ENCODE assay signal across 13 cellular contexts in the genomic region with DNA sequence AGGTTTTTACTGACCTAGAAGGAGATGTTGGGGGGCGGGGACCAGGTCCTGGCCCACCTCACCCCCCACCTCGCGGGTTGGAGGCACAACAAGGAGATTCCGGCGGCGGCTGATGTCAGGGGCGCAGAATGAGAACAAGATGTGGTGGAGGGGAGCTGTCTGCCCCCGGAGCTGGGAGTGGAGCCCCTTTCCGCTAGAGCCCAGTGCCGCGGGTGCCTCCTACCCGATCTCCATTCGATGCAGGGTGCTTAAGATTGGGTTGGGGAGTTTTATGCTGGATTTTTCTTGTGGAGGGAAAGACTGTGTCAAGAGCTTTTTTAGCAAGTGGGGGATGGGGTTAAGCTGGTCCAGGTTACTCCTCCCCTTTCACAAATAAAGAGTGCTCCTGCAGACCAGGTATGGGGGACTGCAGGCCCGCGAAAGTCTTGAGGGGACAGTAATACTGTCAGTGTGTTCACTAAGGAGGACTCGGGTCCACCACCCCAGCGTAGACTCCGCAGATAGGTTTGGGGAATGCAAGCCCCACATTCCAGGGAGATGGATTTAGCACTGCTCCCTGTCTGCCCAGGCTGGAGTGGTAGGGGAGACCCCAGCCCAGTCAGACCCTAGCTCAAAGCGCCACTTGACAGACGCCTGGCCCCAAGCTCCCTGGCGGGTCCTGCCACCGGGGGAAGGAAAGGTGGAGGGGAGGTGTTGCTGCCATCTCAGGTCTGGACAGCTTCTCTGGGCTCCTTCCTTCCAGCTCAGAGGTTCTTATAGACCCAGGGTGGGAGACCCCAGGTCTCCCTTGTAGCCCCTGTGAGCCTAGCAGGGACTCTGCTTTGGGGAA. TPM values are rescaled to one million over a fixed set of nuclear protein-coding genes. Genes with fewer than 3 reads are reported as not detected.
A peak's percentile ranks its signal among the peaks of the same experiment; 100 is the strongest.
DNase-seq lines count a peak whose midpoint lies in the region; ATAC-seq, FAIRE-seq and TF ChIP-seq lines count a peak whose summit lies in the region.
"Had no signal": no experiment of that assay in that cellular context is flagged by ENCODE, and none has a peak within 500 bp of the region (broad histone marks: within the 10 kb centered on the region; RNA-seq: fewer than 3 reads in every experiment).

No MANE protein-coding gene starts in this region.

- H3K4me3 ChIP-seq in HepG2 (replicated peaks in 1 of 3; ENCODE audit: insufficient read depth in 1 of 3, low read depth in 2 of 3, low read length in 3 of 3) = no peak overlapping the region
- H3K4me3 ChIP-seq in right lobe of liver = no peak overlapping the region
- peak overlapping the region; percentile 38 for H3K4me3 ChIP-seq in iPS-18c (ENCODE audit: insufficient read depth, low read depth, low read length)
- peak overlapping the region in 1 of 4 donors; percentile 54 for H3K4me3 ChIP-seq in esophagus squamous epithelium
- H3K4me3 ChIP-seq: colonic mucosa had no signal

- ATAC-seq in HepG2 (no peak), right lobe of liver (no peak), GM18517 (IDR thresholded peaks at IDR 0.05; ENCODE audit: unreplicated experiment) (no peak)

- TF ChIP-seq RAD21 in HepG2 (CRISPR knock-in tag; IDR thresholded peaks at IDR 0.05) = no peak

- TF ChIP-seq POLR2A in HepG2 (IDR thresholded peaks at IDR 0.05; ENCODE audit: insufficient read depth in 1 of 2, low read depth in 2 of 2, low read length in 2 of 2) (no peak), right lobe of liver (IDR thresholded peaks at IDR 0.05) (no peak), GM12891 (IDR thresholded peaks at IDR 0.05; ENCODE audit: low read depth, low read length) (no peak), esophagus squamous epithelium (IDR thresholded peaks at IDR 0.05) (no peak)

- WGBS in HepG2 (ENCODE audit: low lambda C conversion rate) = 7% methylated on average over 15 of the region's 22 CpGs
- WGBS in right lobe of liver (ENCODE audit: insufficient coverage, low coverage, low lambda C conversion rate, missing lambda C conversion rate) = 9% methylated on average over 9 of the region's 22 CpGs
- WGBS in esophagus squamous epithelium, 2 donors = 34 to 35% methylated on average over 9 to 17 of the region's 22 CpGs

- BruUV-seq in HepG2 (replicated peaks; lab: Mats Ljungman, UMichigan) = no TSS peak

- H3K36me3 ChIP-seq in HepG2 (replicated peaks in 1 of 2; ENCODE audit: control insufficient read depth in 1 of 2, insufficient read depth in 2 of 2, low read length in 2 of 2) (no peaks in the 10 kb centered on the region), right lobe of liver (no peaks in the 10 kb centered on the region), esophagus squamous epithelium (no peaks in the 10 kb centered on the region)
- H3K36me3 ChIP-seq: colonic mucosa, upper lobe of left lung had no signal

- H3K27ac ChIP-seq in HepG2 (ENCODE audit: extremely low read length, insufficient read depth, low read length) = no peak overlapping the region
- no peak overlapping the region for H3K27ac ChIP-seq in right lobe of liver
- no peak overlapping the region for H3K27ac ChIP-seq in esophagus squamous epithelium
- H3K27ac ChIP-seq: colonic mucosa, upper lobe of left lung had no signal

- no peak overlapping the region for H3K4me2 ChIP-seq in HepG2 (ENCODE audit: low read depth, low read length)

- no peak for DNase-seq in HepG2 (ENCODE audit: low spot score)
- DNase-seq in right lobe of liver = no peak
- peak; percentile 62 for DNase-seq in activated CD8-positive, alpha-beta memory T cell treated with anti-CD3 and anti-CD28 coated beads, Interleukin-2, amount 50 U/mL, for 48 hours
- DNase-seq in GM12891 (ENCODE audit: insufficient read length, low spot score) = no peak
- no peak for DNase-seq in esophagus squamous epithelium (lab: John Stamatoyannopoulos, UW)
- no peak for DNase-seq in stimulated activated CD4-positive, alpha-beta T cell treated with anti-CD3 and anti-CD28 coated beads, Interleukin-12 subunit alpha, Interleukin-12 subunit beta, amount 100 ng/mL, for 4 hours
- DNase-seq: colonic mucosa, foreskin melanocyte, IMR-90, upper lobe of left lung had no signal

- TF ChIP-seq CTCF in HepG2 (CRISPR knock-in tag; IDR thresholded peaks at IDR 0.05) = no peak
- TF ChIP-seq CTCF in right lobe of liver (IDR thresholded peaks at IDR 0.05) = no peak
- no peak for TF ChIP-seq CTCF in esophagus squamous epithelium (IDR thresholded peaks at IDR 0.05)

- no peak overlapping the region for H2AFZ ChIP-seq in HepG2 (ENCODE audit: low read length)

- in situ Hi-C loops in HepG2 (cut with HindIII; ENCODE audit: extremely low pct_ligation_motif_present, low pct_unique_long_range_greater_than_20kb) = no loop called here

- FAIRE-seq in HepG2 (lab: Jason Lieb, UNC) (no peak), GM12891 (lab: Jason Lieb, UNC) (no peak)

- H4K20me1 ChIP-seq in HepG2 (ENCODE audit: insufficient read depth, low read length) = peaks cover 5% of the 10 kb centered on the region; the same call in 1 of the 2 replicates

- H3K9me3 ChIP-seq in HepG2 (ENCODE audit: low read length) = no peaks in the 10 kb centered on the region
- no peaks in the 10 kb centered on the region for H3K9me3 ChIP-seq in right lobe of liver
- H3K9me3 ChIP-seq in iPS-18c (ENCODE audit: control insufficient read depth, insufficient read depth, low read length) = peaks cover 2% of the 10 kb centered on the region
- H3K9me3 ChIP-seq in esophagus squamous epithelium = no peaks in the 10 kb centered on the region
- H3K9me3 ChIP-seq: colonic mucosa, upper lobe of left lung had no signal

- CTCF ChIA-PET in HepG2 (lab: Yijun Ruan, JAX; ENCODE audit: low intra/inter-chr PET ratio, low total read pairs) = no interaction called here

- H3K79me2 ChIP-seq in HepG2 (ENCODE audit: insufficient read depth, low read length) = no peaks in the 10 kb centered on the region

- H3K4me1 ChIP-seq in HepG2 (ENCODE audit: insufficient read depth, low read length) (peaks cover 9% of the 10 kb centered on the region), right lobe of liver (peaks cover 0 to 22% (median 6%) of the 10 kb centered on the region in 4 donors), esophagus squamous epithelium (peaks cover 34 to 61% (median 43%) of the 10 kb centered on the region in 3 donors)

- no peak overlapping the region for H3K9ac ChIP-seq in HepG2 (ENCODE audit: insufficient read depth, low read depth, low read length)

- TF ChIP-seq EP300 in HepG2 (IDR thresholded peaks at IDR 0.05; ENCODE audit: low read depth in 2 of 2, low read length in 2 of 2) = no peak
- TF ChIP-seq EP300 in HepG2 (CRISPR knock-in tag; IDR thresholded peaks at IDR 0.05; ENCODE audit: borderline replicate concordance) = no peak

- H3K27me3 ChIP-seq in HepG2 (ENCODE audit: control insufficient read depth in 1 of 2, insufficient read depth in 2 of 2, low read length in 2 of 2) (peaks cover 32 to 61% of the 10 kb centered on the region in 2 experiments), right lobe of liver (peaks cover 4 to 29% of the 10 kb centered on the region in 2 donors), esophagus squamous epithelium (peaks cover 27 to 99% (median 36%) of the 10 kb centered on the region in 4 donors)

- intact Hi-C loops in HepG2 (cut with micrococcal nuclease; ENCODE audit: unreplicated experiment) = no loop called here
- intact Hi-C loops in right lobe of liver (cut with DNase I) = no loop called here
- intact Hi-C loops in esophagus squamous epithelium (cut with DNase I) = no loop called here

- POLR2A ChIA-PET in HepG2 (lab: Yijun Ruan, JAX) = interaction anchor here (0.9 to 1.7 kb wide), 7 partner anchors 12 to 157 kb away, joined by 3 to 5 read pairs (median 4); a partner anchor contains a TSS

RNA-seq across cellular contexts. Expression of a gene that starts 2.0 kb away (rescaled TPM):
- total RNA-seq in HepG2 (2016; rRNA removed; fragmentation: Illumina TruSeq; extraction: Trizol) = 0.02 TPM in 1 of 2 replicates, not detected in the other
- total RNA-seq in HepG2 (2016; cell fraction: cytosol; rRNA removed; fragmentation: Illumina TruSeq; extraction: Trizol; ENCODE audit: low read depth) = not detected in 2 replicates
- total RNA-seq in HepG2 (2016; cell fraction: insoluble cytoplasmic fraction; rRNA removed; fragmentation: Illumina TruSeq; extraction: Trizol) = not detected in 2 replicates
- total RNA-seq in HepG2 (2016; cell fraction: membrane; rRNA removed; fragmentation: Illumina TruSeq; extraction: Trizol) = not detected in 2 replicates
- not detected in 2 replicates for total RNA-seq in HepG2 (2016; cell fraction: nucleus; rRNA removed; fragmentation: Illumina TruSeq; extraction: Trizol)
- 0.01 TPM in 1 of 2 replicates, not detected in the other for polyA plus RNA-seq in HepG2 (2011; rRNA removed)
- polyA plus RNA-seq in HepG2 (2011; cell fraction: cytosol; rRNA removed) = 0.01 TPM in 1 of 2 replicates, not detected in the other
- 0.02 and 0.08 TPM in 2 replicates for polyA plus RNA-seq in HepG2 (2011; cell fraction: nucleus; rRNA removed)
- polyA plus RNA-seq in HepG2 (2012) = not detected in 2 replicates
- not detected in 2 replicates for polyA plus RNA-seq in HepG2 (2016; cell fraction: cytosol; fragmentation: Illumina TruSeq; extraction: Trizol; ENCODE audit: low read depth)
- not detected in 2 replicates for polyA plus RNA-seq in HepG2 (2016; cell fraction: insoluble cytoplasmic fraction; fragmentation: Illumina TruSeq; extraction: Trizol; ENCODE audit: low read depth)
- polyA plus RNA-seq in HepG2 (2016; cell fraction: membrane; fragmentation: Illumina TruSeq; extraction: Trizol; ENCODE audit: low read depth) = not detected in 2 replicates
- not detected in 2 replicates for polyA plus RNA-seq in HepG2 (2016; cell fraction: nucleus; fragmentation: Illumina TruSeq; extraction: Trizol; ENCODE audit: insufficient read depth, low read depth)
- not detected in 2 replicates for polyA minus RNA-seq in HepG2 (2011; rRNA and poly(A)+ RNA removed; ENCODE audit: low replicate concordance)
- polyA minus RNA-seq in HepG2 (2011; cell fraction: cytosol; rRNA and poly(A)+ RNA removed) = not detected in 2 replicates
- polyA minus RNA-seq in HepG2 (2011; cell fraction: nucleus; rRNA and poly(A)+ RNA removed) = not detected in 2 replicates
- total RNA-seq in right lobe of liver = not detected
- polyA plus RNA-seq in GM12891 (2012; ENCODE audit: low read depth, missing spikeins) = not detected
- under 1 TPM in 3 of 4 donors, not detected in 1; 0.11 to 0.38 (median 0.13) TPM for total RNA-seq in esophagus squamous epithelium
- total RNA-seq: lung microvascular endothelial cell had no signal

RNA-seq across cellular contexts. Expression of a gene that starts 15.5 kb away (rescaled TPM):
- 35.7 and 64.8 TPM in 2 replicates for total RNA-seq in HepG2 (2016; rRNA removed; fragmentation: Illumina TruSeq; extraction: Trizol)
- 38.7 and 45.5 TPM in 2 replicates for total RNA-seq in HepG2 (2016; cell fraction: cytosol; rRNA removed; fragmentation: Illumina TruSeq; extraction: Trizol; ENCODE audit: low read depth)
- total RNA-seq in HepG2 (2016; cell fraction: insoluble cytoplasmic fraction; rRNA removed; fragmentation: Illumina TruSeq; extraction: Trizol) = 31.6 and 65.5 TPM in 2 replicates
- 64.2 and 68.5 TPM in 2 replicates for total RNA-seq in HepG2 (2016; cell fraction: membrane; rRNA removed; fragmentation: Illumina TruSeq; extraction: Trizol)
- total RNA-seq in HepG2 (2016; cell fraction: nucleus; rRNA removed; fragmentation: Illumina TruSeq; extraction: Trizol) = 65.8 and 68.8 TPM in 2 replicates
- 36.1 and 38.1 TPM in 2 replicates for polyA plus RNA-seq in HepG2 (2011; rRNA removed)
- polyA plus RNA-seq in HepG2 (2011; cell fraction: cytosol; rRNA removed) = 16.3 and 29.3 TPM in 2 replicates
- 301 and 348 TPM in 2 replicates for polyA plus RNA-seq in HepG2 (2011; cell fraction: nucleus; rRNA removed)
- polyA plus RNA-seq in HepG2 (2012) = 22.4 and 25.0 TPM in 2 replicates
- polyA plus RNA-seq in HepG2 (2016; cell fraction: cytosol; fragmentation: Illumina TruSeq; extraction: Trizol; ENCODE audit: low read depth) = 38.7 and 44.0 TPM in 2 replicates
- 36.7 and 39.9 TPM in 2 replicates for polyA plus RNA-seq in HepG2 (2016; cell fraction: insoluble cytoplasmic fraction; fragmentation: Illumina TruSeq; extraction: Trizol; ENCODE audit: low read depth)
- 62.1 and 66.1 TPM in 2 replicates for polyA plus RNA-seq in HepG2 (2016; cell fraction: membrane; fragmentation: Illumina TruSeq; extraction: Trizol; ENCODE audit: low read depth)
- polyA plus RNA-seq in HepG2 (2016; cell fraction: nucleus; fragmentation: Illumina TruSeq; extraction: Trizol; ENCODE audit: insufficient read depth, low read depth) = 150 and 152 TPM in 2 replicates
- 11.3 and 57.4 TPM in 2 replicates for polyA minus RNA-seq in HepG2 (2011; rRNA and poly(A)+ RNA removed; ENCODE audit: low replicate concordance)
- 12.1 and 17.9 TPM in 2 replicates for polyA minus RNA-seq in HepG2 (2011; cell fraction: cytosol; rRNA and poly(A)+ RNA removed)
- 52.6 and 68.2 TPM in 2 replicates for polyA minus RNA-seq in HepG2 (2011; cell fraction: nucleus; rRNA and poly(A)+ RNA removed)
- total RNA-seq in right lobe of liver = 100 to 1,000 TPM in 1 of 6 experiments, 10 to 100 TPM in 5; 29.6 to 203 (median 34.2) TPM
- polyA plus RNA-seq in GM12891 (2012; ENCODE audit: low read depth, missing spikeins) = 26.5 TPM
- total RNA-seq in esophagus squamous epithelium = 10 to 100 TPM; 34.1 to 67.3 (median 38.1) TPM

RNA-seq across cellular contexts. Expression of a gene that starts 29.9 kb away (rescaled TPM):
- total RNA-seq in HepG2 (2016; rRNA removed; fragmentation: Illumina TruSeq; extraction: Trizol) (0.41 and 0.95 TPM in 2 replicates), right lobe of liver (under 1 TPM in 2 of 6 experiments, not detected in 4; 0.06 to 0.27 TPM), esophagus squamous epithelium (100 to 1,000 TPM in 1 of 4 donors, 10 to 100 TPM in 3; 24.5 to 111 (median 51.8) TPM)
- total RNA-seq in HepG2 (2016; cell fraction: cytosol; rRNA removed; fragmentation: Illumina TruSeq; extraction: Trizol; ENCODE audit: low read depth) = 0.88 and 1.1 TPM in 2 replicates
- total RNA-seq in HepG2 (2016; cell fraction: insoluble cytoplasmic fraction; rRNA removed; fragmentation: Illumina TruSeq; extraction: Trizol) = 0.54 and 0.71 TPM in 2 replicates
- 0.90 and 1.3 TPM in 2 replicates for total RNA-seq in HepG2 (2016; cell fraction: membrane; rRNA removed; fragmentation: Illumina TruSeq; extraction: Trizol)
- 1.1 and 1.6 TPM in 2 replicates for total RNA-seq in HepG2 (2016; cell fraction: nucleus; rRNA removed; fragmentation: Illumina TruSeq; extraction: Trizol)
- 0.05 and 0.11 TPM in 2 replicates for polyA plus RNA-seq in HepG2 (2011; rRNA removed)
- polyA plus RNA-seq in HepG2 (2011; cell fraction: cytosol; rRNA removed) = 0.04 and 0.09 TPM in 2 replicates
- polyA plus RNA-seq in HepG2 (2011; cell fraction: nucleus; rRNA removed) = 0.23 and 0.35 TPM in 2 replicates
- 0.09 and 0.15 TPM in 2 replicates for polyA plus RNA-seq in HepG2 (2012)
- 0.40 and 0.55 TPM in 2 replicates for polyA plus RNA-seq in HepG2 (2016; cell fraction: cytosol; fragmentation: Illumina TruSeq; extraction: Trizol; ENCODE audit: low read depth)
- polyA plus RNA-seq in HepG2 (2016; cell fraction: insoluble cytoplasmic fraction; fragmentation: Illumina TruSeq; extraction: Trizol; ENCODE audit: low read depth) = 1.2 and 1.4 TPM in 2 replicates
- 0.73 and 0.91 TPM in 2 replicates for polyA plus RNA-seq in HepG2 (2016; cell fraction: membrane; fragmentation: Illumina TruSeq; extraction: Trizol; ENCODE audit: low read depth)
- 1.2 and 1.7 TPM in 2 replicates for polyA plus RNA-seq in HepG2 (2016; cell fraction: nucleus; fragmentation: Illumina TruSeq; extraction: Trizol; ENCODE audit: insufficient read depth, low read depth)
- polyA minus RNA-seq in HepG2 (2011; rRNA and poly(A)+ RNA removed; ENCODE audit: low replicate concordance) = 0.35 and 1.4 TPM in 2 replicates
- polyA minus RNA-seq in HepG2 (2011; cell fraction: cytosol; rRNA and poly(A)+ RNA removed) = 0.20 and 0.53 TPM in 2 replicates
- polyA minus RNA-seq in HepG2 (2011; cell fraction: nucleus; rRNA and poly(A)+ RNA removed) = 1.1 and 3.2 TPM in 2 replicates
- polyA plus RNA-seq in GM12891 (2012; ENCODE audit: low read depth, missing spikeins) = not detected
- total RNA-seq: IMR-90, lung microvascular endothelial cell had no signal

RNA-seq across cellular contexts. Expression of a gene that starts 54.2 kb away (rescaled TPM):
- total RNA-seq in HepG2 (2016; rRNA removed; fragmentation: Illumina TruSeq; extraction: Trizol) = 0.24 and 0.36 TPM in 2 replicates
- total RNA-seq in HepG2 (2016; cell fraction: cytosol; rRNA removed; fragmentation: Illumina TruSeq; extraction: Trizol; ENCODE audit: low read depth) = not detected in 2 replicates
- 0.09 and 0.32 TPM in 2 replicates for total RNA-seq in HepG2 (2016; cell fraction: insoluble cytoplasmic fraction; rRNA removed; fragmentation: Illumina TruSeq; extraction: Trizol)
- 0.41 TPM in 1 of 2 replicates, not detected in the other for total RNA-seq in HepG2 (2016; cell fraction: membrane; rRNA removed; fragmentation: Illumina TruSeq; extraction: Trizol)
- 0.47 and 1.0 TPM in 2 replicates for total RNA-seq in HepG2 (2016; cell fraction: nucleus; rRNA removed; fragmentation: Illumina TruSeq; extraction: Trizol)
- polyA plus RNA-seq in HepG2 (2011; rRNA removed) = 0.18 and 0.22 TPM in 2 replicates
- polyA plus RNA-seq in HepG2 (2011; cell fraction: cytosol; rRNA removed) = 0.12 and 0.13 TPM in 2 replicates
- polyA plus RNA-seq in HepG2 (2011; cell fraction: nucleus; rRNA removed) = 0.69 and 1.0 TPM in 2 replicates
- 0.48 and 0.56 TPM in 2 replicates for polyA plus RNA-seq in HepG2 (2012)
- polyA plus RNA-seq in HepG2 (2016; cell fraction: cytosol; fragmentation: Illumina TruSeq; extraction: Trizol; ENCODE audit: low read depth) = not detected in 2 replicates
- polyA plus RNA-seq in HepG2 (2016; cell fraction: insoluble cytoplasmic fraction; fragmentation: Illumina TruSeq; extraction: Trizol; ENCODE audit: low read depth) = 0.36 and 0.41 TPM in 2 replicates
- polyA plus RNA-seq in HepG2 (2016; cell fraction: membrane; fragmentation: Illumina TruSeq; extraction: Trizol; ENCODE audit: low read depth) = 0.07 TPM in 1 of 2 replicates, not detected in the other
- 0.93 and 1.1 TPM in 2 replicates for polyA plus RNA-seq in HepG2 (2016; cell fraction: nucleus; fragmentation: Illumina TruSeq; extraction: Trizol; ENCODE audit: insufficient read depth, low read depth)
- polyA minus RNA-seq in HepG2 (2011; rRNA and poly(A)+ RNA removed; ENCODE audit: low replicate concordance) = 0.33 TPM in 1 of 2 replicates, not detected in the other
- polyA minus RNA-seq in HepG2 (2011; cell fraction: cytosol; rRNA and poly(A)+ RNA removed) = not detected in 2 replicates
- polyA minus RNA-seq in HepG2 (2011; cell fraction: nucleus; rRNA and poly(A)+ RNA removed) = 0.52 and 0.75 TPM in 2 replicates
- total RNA-seq in right lobe of liver = under 1 TPM in 1 of 6 experiments, not detected in 5; 0.51 TPM
- 2.4 TPM for polyA plus RNA-seq in GM12891 (2012; ENCODE audit: low read depth, missing spikeins)
- under 1 TPM in 1 of 4 donors, not detected in 3; 0.38 TPM for total RNA-seq in esophagus squamous epithelium

Comparison
In these comparisons a context has a peak if more than half of its experiments do, and no peak if none do; other contexts are left out.
1. RNA of a gene that starts 29.9 kb away (total RNA-seq): 24.5 to 111 TPM in esophagus squamous epithelium; 0.41 to 1.6 TPM in HepG2 and 0.06 to 0.27 TPM in right lobe of liver; every median in the first group is over 4 times any median in the second.